ENCODE assay signal across 41 cellular contexts in the genomic region with DNA sequence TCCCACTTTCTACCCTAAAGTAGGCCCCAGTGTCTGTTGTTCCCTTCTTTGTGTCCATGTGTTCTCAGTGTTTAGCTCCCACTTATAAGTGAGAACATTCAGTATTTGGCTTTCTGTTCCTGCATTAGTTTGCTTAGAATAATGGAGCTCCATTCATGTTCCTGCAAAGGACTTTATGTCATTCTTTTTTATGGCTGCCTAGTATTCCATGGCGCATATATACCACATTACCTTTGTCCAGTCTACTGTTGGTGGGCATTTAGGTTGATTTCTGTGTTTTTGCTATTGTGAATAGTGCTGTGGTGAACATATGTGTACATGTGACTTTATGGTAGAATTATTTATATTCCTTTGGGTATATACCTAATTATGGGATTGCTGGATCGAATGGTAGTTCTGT. TPM values are rescaled to one million over a fixed set of nuclear protein-coding genes. Genes with fewer than 3 reads are reported as not detected.
"Had no signal": no experiment of that assay in that cellular context is flagged by ENCODE, and none has a peak within 500 bp of the region (broad histone marks: within the 10 kb centered on the region; RNA-seq: fewer than 3 reads in every experiment).

No MANE protein-coding gene starts in this region.

- H3K9me3 ChIP-seq: adrenal gland, ascending aorta, body of pancreas, breast epithelium had no signal

- H3K4me1 Mint-ChIP-seq: brain had no signal

- H3K27me3 Mint-ChIP-seq: activated naive CD4-positive, alpha-beta T cell treated with anti-CD3 and anti-CD28 coated beads, Interleukin-2, amount 50 U/mL, for 24 hours; activated naive CD8-positive, alpha-beta T cell; activated naive CD8-positive, alpha-beta T cell treated with anti-CD3 and anti-CD28 coated beads for 36 hours; brain; central memory CD8-positive, alpha-beta T cell had no signal

- H3K27ac Mint-ChIP-seq: activated naive CD4-positive, alpha-beta T cell treated with anti-CD3 and anti-CD28 coated beads for 36 hours; activated naive CD4-positive, alpha-beta T cell treated with anti-CD3 and anti-CD28 coated beads, Interleukin-2, amount 10 ng/mL, durations not matched to agents 7 days and 5 days; activated naive CD4-positive, alpha-beta T cell treated with anti-CD3 and anti-CD28 coated beads, Interleukin-2, amount 50 U/mL, for 24 hours; activated naive CD4-positive, alpha-beta T cell treated with anti-CD3 and anti-CD28 coated beads, Interleukin-2, amount 50 U/mL, for 72 hours; activated naive CD8-positive, alpha-beta T cell; activated naive CD8-positive, alpha-beta T cell treated with anti-CD3 and anti-CD28 coated beads for 36 hours; activated naive CD8-positive, alpha-beta T cell treated with anti-CD3 and anti-CD28 coated beads, Interleukin-2, amount 10 ng/mL, durations not matched to agents 7 days and 5 days; activated naive CD8-positive, alpha-beta T cell treated with anti-CD3 and anti-CD28 coated beads, Interleukin-2, amount 50 U/mL, for 24 hours; activated T-cell treated with anti-CD3 and anti-CD28 coated beads, Interleukin-2, amount 50 U/mL, for 72 hours; activated T-helper 1 cell treated with anti-CD3 and anti-CD28 coated beads, Interleukin-12 subunit alpha, Interleukin-12 subunit beta, Interleukin-2, Interleukin-4 antibody, amounts not matched to agents 30 ng/mL and 10 ng/mL and 1 ng/mL, durations not matched to agents 14 hours and 24 hours and 36 hours; activated T-helper 17 cell treated with anti-CD3 and anti-CD28 coated beads, Interleukin-2, amount 50 U/mL, for 72 hours; activated T-helper 2 cell treated with anti-CD3 and anti-CD28 coated beads, Interferon-gamma antibody, Interleukin-2, Interleukin-4, amounts not matched to agents 10 μg/mL and 5 μg/mL and 100 μg/mL, durations not matched to agents 14 hours and 24 hours and 36 hours; brain had no signal

- H3K9me3 Mint-ChIP-seq: activated naive CD4-positive, alpha-beta T cell treated with anti-CD3 and anti-CD28 coated beads for 36 hours; activated naive CD4-positive, alpha-beta T cell treated with anti-CD3 and anti-CD28 coated beads, Interleukin-2, amount 10 ng/mL, durations not matched to agents 7 days and 5 days; activated naive CD4-positive, alpha-beta T cell treated with anti-CD3 and anti-CD28 coated beads, Interleukin-2, amount 50 U/mL, for 24 hours; activated naive CD4-positive, alpha-beta T cell treated with anti-CD3 and anti-CD28 coated beads, Interleukin-2, amount 50 U/mL, for 72 hours; activated naive CD8-positive, alpha-beta T cell treated with anti-CD3 and anti-CD28 coated beads, Interleukin-2, amount 50 U/mL, for 24 hours; activated T-cell treated with anti-CD3 and anti-CD28 coated beads, Interleukin-2, amount 50 U/mL, for 4 hours; central memory CD8-positive, alpha-beta T cell had no signal

- H3K36me3 Mint-ChIP-seq: activated naive CD4-positive, alpha-beta T cell treated with anti-CD3 and anti-CD28 coated beads, Interleukin-2, amount 50 U/mL, for 24 hours; activated naive CD8-positive, alpha-beta T cell treated with anti-CD3 and anti-CD28 coated beads for 36 hours; brain had no signal

- FAIRE-seq: astrocyte, bronchial epithelial cell, colon had no signal

- H3K4me3 ChIP-seq: adrenal gland, ascending aorta, body of pancreas, breast epithelium, cardiac muscle cell had no signal

- H3K27ac ChIP-seq: adrenal gland, ascending aorta, body of pancreas, brain microvascular endothelial cell, breast epithelium, cardiac muscle cell had no signal

- H3K4me3 Mint-ChIP-seq: activated naive CD4-positive, alpha-beta T cell treated with anti-CD3 and anti-CD28 coated beads for 36 hours; activated naive CD4-positive, alpha-beta T cell treated with anti-CD3 and anti-CD28 coated beads, Interleukin-2, amount 10 ng/mL, durations not matched to agents 7 days and 5 days; activated naive CD4-positive, alpha-beta T cell treated with anti-CD3 and anti-CD28 coated beads, Interleukin-2, amount 50 U/mL, for 24 hours; activated naive CD8-positive, alpha-beta T cell; activated naive CD8-positive, alpha-beta T cell treated with anti-CD3 and anti-CD28 coated beads for 36 hours; activated naive CD8-positive, alpha-beta T cell treated with anti-CD3 and anti-CD28 coated beads, Interleukin-2, amount 10 ng/mL, durations not matched to agents 7 days and 5 days; activated naive CD8-positive, alpha-beta T cell treated with anti-CD3 and anti-CD28 coated beads, Interleukin-2, amount 50 U/mL, for 24 hours; activated T-cell treated with anti-CD3 and anti-CD28 coated beads, Interleukin-2, amount 50 U/mL, for 4 hours; activated T-cell treated with anti-CD3 and anti-CD28 coated beads, Interleukin-2, amount 50 U/mL, for 72 hours; activated T-helper 1 cell treated with anti-CD3 and anti-CD28 coated beads, Interleukin-12 subunit alpha, Interleukin-12 subunit beta, Interleukin-2, Interleukin-4 antibody, amounts not matched to agents 30 ng/mL and 10 ng/mL and 1 ng/mL, durations not matched to agents 14 hours and 24 hours and 36 hours; activated T-helper 17 cell treated with anti-CD3 and anti-CD28 coated beads, Interleukin-2, amount 50 U/mL, for 72 hours; brain; central memory CD8-positive, alpha-beta T cell had no signal

- H3K27me3 ChIP-seq: adrenal gland, ascending aorta, body of pancreas, brain microvascular endothelial cell, breast epithelium, cardiac muscle cell had no signal

- H3K36me3 ChIP-seq: adrenal gland, ascending aorta, brain microvascular endothelial cell, breast epithelium, cardiac muscle cell had no signal

- DNase-seq: activated effector memory CD4-positive, alpha-beta T cell treated with anti-CD3 and anti-CD28 coated beads, Interleukin-2, amount 50 U/mL, for 16 hours; activated effector memory CD4-positive, alpha-beta T cell treated with Interleukin-2 at 50 U/mL for 16 hours; activated gamma-delta T cell; activated gamma-delta T cell treated with Interleukin-2 at 50 U/mL for 16 hours; activated naive CD4-positive, alpha-beta T cell; activated naive CD4-positive, alpha-beta T cell treated with anti-CD3 and anti-CD28 coated beads for 36 hours; activated naive CD4-positive, alpha-beta T cell treated with anti-CD3 and anti-CD28 coated beads, Interleukin-2, amount 10 ng/mL, durations not matched to agents 7 days and 5 days; activated naive CD4-positive, alpha-beta T cell treated with anti-CD3 and anti-CD28 coated beads, Interleukin-2, amount 50 U/mL, for 16 hours; activated naive CD4-positive, alpha-beta T cell treated with Interleukin-2 at 50 U/mL for 16 hours; activated naive CD8-positive, alpha-beta T cell treated with anti-CD3 and anti-CD28 coated beads for 36 hours; activated naive CD8-positive, alpha-beta T cell treated with anti-CD3 and anti-CD28 coated beads, Interleukin-2, amount 10 ng/mL, durations not matched to agents 7 days and 5 days; activated naive CD8-positive, alpha-beta T cell treated with anti-CD3 and anti-CD28 coated beads, Interleukin-2, amount 50 U/mL, for 24 hours; activated T-cell treated with anti-CD3 and anti-CD28 coated beads, Interleukin-2, amount 50 U/mL, for 4 hours; activated T-cell treated with anti-CD3 and anti-CD28 coated beads, Interleukin-2, amount 50 U/mL, for 48 hours; activated T-cell treated with anti-CD3 and anti-CD28 coated beads, Interleukin-2, amount 50 U/mL, for 72 hours; adrenal gland; amniotic stem cell; amygdala; anterior cingulate cortex; aorta; body of pancreas; brain microvascular endothelial cell; caudate nucleus; central memory CD4-positive, alpha-beta T cell; cerebellar nuclear complex had no signal

- H3K4me1 ChIP-seq: adrenal gland, ascending aorta, breast epithelium had no signal

- ATAC-seq: activated naive CD4-positive, alpha-beta T cell treated with anti-CD3 and anti-CD28 coated beads, Interleukin-2, amount 50 U/mL, for 72 hours; activated naive CD8-positive, alpha-beta T cell treated with anti-CD3 and anti-CD28 coated beads, Interleukin-2, amount 50 U/mL, for 24 hours; activated T-cell treated with anti-CD3 and anti-CD28 coated beads, Interleukin-2, amount 50 U/mL, for 4 hours; activated T-cell treated with anti-CD3 and anti-CD28 coated beads, Interleukin-2, amount 50 U/mL, for 72 hours; activated T-helper 17 cell treated with anti-CD3 and anti-CD28 coated beads, Interleukin-2, amount 50 U/mL, for 72 hours; body of pancreas had no signal

RNA-seq across cellular contexts. Expression of a gene that starts 30.4 kb away (rescaled TPM):
- total RNA-seq: activated naive CD4-positive, alpha-beta T cell treated with anti-CD3 and anti-CD28 coated beads, Interleukin-2, amount 50 U/mL, for 72 hours; activated naive CD8-positive, alpha-beta T cell treated with anti-CD3 and anti-CD28 coated beads for 36 hours; activated T-helper 1 cell treated with anti-CD3 and anti-CD28 coated beads, Interleukin-12 subunit alpha, Interleukin-12 subunit beta, Interleukin-2, Interleukin-4 antibody, amounts not matched to agents 30 ng/mL and 10 ng/mL and 1 ng/mL, durations not matched to agents 14 hours and 24 hours and 36 hours; adrenal gland; aorta; ascending aorta; astrocyte; body of pancreas; breast epithelium; cardiac muscle cell; cardiac septum; chondrocyte had no signal
- polyA plus RNA-seq: adrenal gland, aorta, cardiac muscle cell had no signal
